ENCODE assay signal across 8 cellular contexts in the genomic region with DNA sequence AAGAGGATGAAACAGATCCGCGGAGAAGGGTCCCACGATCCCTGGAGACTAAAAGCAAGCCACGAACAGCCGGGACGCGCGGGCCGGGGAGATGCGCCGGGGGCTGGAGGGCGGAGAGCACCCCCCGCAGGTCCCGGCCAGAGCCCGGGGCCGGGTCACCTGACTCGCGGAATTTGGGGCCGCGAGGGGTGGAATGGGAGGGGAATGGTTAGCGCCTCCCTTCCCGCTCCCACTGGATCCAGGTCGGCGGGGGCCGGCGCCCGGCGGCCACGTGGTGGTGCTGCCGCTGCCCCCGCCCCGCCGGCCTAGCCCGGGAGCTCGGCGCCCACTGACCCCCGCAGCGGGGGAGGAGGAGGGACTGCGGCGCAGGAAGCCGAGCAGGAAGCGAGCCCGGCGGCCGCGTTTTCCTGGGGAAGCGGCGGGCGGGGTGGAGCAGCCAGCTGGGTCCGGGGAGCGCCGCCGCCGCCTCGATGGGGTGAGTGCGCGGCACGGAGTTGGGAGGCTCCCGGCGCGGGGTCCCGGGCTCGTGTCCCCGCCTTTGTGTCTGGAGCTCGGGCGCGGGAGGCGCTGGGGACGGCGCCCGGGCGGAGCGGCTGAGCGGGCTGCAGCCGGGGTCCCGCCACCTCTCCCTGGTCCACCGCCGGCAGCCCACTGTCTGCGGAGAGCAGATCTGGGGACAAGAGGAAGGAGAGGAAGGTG. TPM values are rescaled to one million over a fixed set of nuclear protein-coding genes. Genes with fewer than 3 reads are reported as not detected.
DNase-seq lines count a peak whose midpoint lies in the region; ATAC-seq and TF ChIP-seq lines count a peak whose summit lies in the region.

A gene (plus strand): TSS at position 328 of the 699 bp plus-strand sequence. CDS start 30,592 bp downstream, outside the sequence.

- H3K9ac ChIP-seq in KMS-11 (peak within 1 kb of the TSS; percentile 66), smooth muscle cell (ENCODE audit: low read depth) (peak within 1 kb of the TSS; percentile 94)

- H3K4me3 ChIP-seq in KMS-11 (IDR thresholded peaks at IDR 0.05; ENCODE audit: insufficient read depth, low read depth, low read length) (no peak within 1 kb of the TSS), smooth muscle cell (peak within 1 kb of the TSS; percentile 95)

- under 1% methylated on average over 59 of the region's 79 CpGs for WGBS in smooth muscle cell (ENCODE audit: low lambda C conversion rate)

- H4K20me1 ChIP-seq in KMS-11 (ENCODE audit: insufficient read depth) (no peaks in the 10 kb centered on the region), smooth muscle cell (ENCODE audit: low read depth) (peaks cover 34% of the 10 kb centered on the region)

- H3K79me2 ChIP-seq in KMS-11 (ENCODE audit: insufficient read depth, low read depth) (no peaks in the 10 kb centered on the region), smooth muscle cell (ENCODE audit: low read depth) (peaks cover 46% of the 10 kb centered on the region)

- H2AFZ ChIP-seq in KMS-11 (ENCODE audit: low read depth): peak within 1 kb of the TSS; percentile 94
- H2AFZ ChIP-seq in smooth muscle cell (ENCODE audit: low read depth): peak within 1 kb of the TSS; percentile 72

- ATAC-seq in GM21367 (IDR thresholded peaks at IDR 0.05; ENCODE audit: unreplicated experiment) (no peak), GM21576 (IDR thresholded peaks at IDR 0.05; ENCODE audit: unreplicated experiment) (no peak)

- peak within 1 kb of the TSS; percentile 75 for H3K4me2 ChIP-seq in KMS-11
- peak within 1 kb of the TSS; percentile 91 for H3K4me2 ChIP-seq in smooth muscle cell

- no peaks in the 10 kb centered on the region for H3K9me3 ChIP-seq in smooth muscle cell (replicated peaks; ENCODE audit: low read depth)

- TF ChIP-seq CTCF in KMS-11 (conservative IDR thresholded peaks at IDR 0.05; ENCODE audit: low read depth, low read length): no peak
- TF ChIP-seq CTCF in smooth muscle cell (IDR thresholded peaks at IDR 0.05; ENCODE audit: borderline replicate concordance, insufficient read depth, poor library complexity, severe bottlenecking): peak; percentile 15

- peak; percentile 92 for DNase-seq in ELR (ENCODE audit: low read depth)
- peak; percentile 84 for DNase-seq in UCSD-AML1 (lab: John Stamatoyannopoulos, UW; ENCODE audit: unreplicated experiment)
- peak; percentile 94 for DNase-seq in dermis blood vessel endothelial cell
- peak; percentile 92 for DNase-seq in kidney tubule cell (ENCODE audit: low spot score)
- DNase-seq in smooth muscle cell (lab: John Stamatoyannopoulos, UW; ENCODE audit: unreplicated experiment): peak; percentile 41

- H3K27ac ChIP-seq in KMS-11: no peak within 1 kb of the TSS
- H3K27ac ChIP-seq in smooth muscle cell (ENCODE audit: low read depth): peak within 1 kb of the TSS; percentile 93

- H3K27me3 ChIP-seq in KMS-11 (ENCODE audit: insufficient read depth, low read depth) (no peaks in the 10 kb centered on the region), smooth muscle cell (ENCODE audit: low read depth) (no peaks in the 10 kb centered on the region)

- H3F3A ChIP-seq in smooth muscle cell (ENCODE audit: low read depth): peaks cover 4% of the 10 kb centered on the region

- H3K36me3 ChIP-seq in KMS-11 (ENCODE audit: insufficient read depth) (no peaks in the 10 kb centered on the region), smooth muscle cell (ENCODE audit: low read depth) (no peaks in the 10 kb centered on the region)

- H3K4me1 ChIP-seq in KMS-11 (ENCODE audit: low read depth, poor library complexity, severe bottlenecking): peaks cover 6% of the 10 kb centered on the region
- H3K4me1 ChIP-seq in smooth muscle cell (ENCODE audit: low read depth): peaks cover 12% of the 10 kb centered on the region

RNA-seq across cellular contexts. Expression of the gene that starts here (rescaled TPM):
- 204 and 257 TPM in 2 replicates for total RNA-seq in dermis blood vessel endothelial cell
- total RNA-seq in smooth muscle cell: 209 and 211 TPM in 2 replicates
- polyA plus RNA-seq in smooth muscle cell: 111 and 113 TPM in 2 replicates

Comparison
In these comparisons a context has a peak if more than half of its experiments do, and no peak if none do; other contexts are left out.
1. DNase-seq: peak in every context shown above with its lines; median percentile 94 in dermis blood vessel endothelial cell; 92 in ELR; 92 in kidney tubule cell; 84 in UCSD-AML1; 41 in smooth muscle cell.